Comparison of ENCODE assay signal across 1 cellular context in genomic region chr1:212610575-212610967, GRCh38.
TF ChIP-seq lines count a peak whose summit lies in the region.

No MANE protein-coding gene starts in this region.

TF ChIP-seq in GM23338, 12 proteins besides CTCF, POLR2A, EP300 and RAD21 (continued from another document):
- TF ChIP-seq ZNF462 (CRISPR knock-in tag; IDR thresholded peaks at IDR 0.05) (no peak), JUNB (IDR thresholded peaks at IDR 0.05; ENCODE audit: unreplicated experiment) (no peak), ZNF331 (CRISPR knock-in tag; IDR thresholded peaks at IDR 0.05; ENCODE audit: low read depth) (no peak), STAT1 (IDR thresholded peaks at IDR 0.05; ENCODE audit: unreplicated experiment) (no peak)
